ENCODE assay signal across 21 cellular contexts in genomic region chr6:348860-349396, GRCh38. TPM values are rescaled to one million over a fixed set of nuclear protein-coding genes. Genes with fewer than 3 reads are reported as not detected.
"Had no signal": no experiment of that assay in that cellular context is flagged by ENCODE, and none has a peak within 500 bp of the region (broad histone marks: within the 10 kb centered on the region; RNA-seq: fewer than 3 reads in every experiment).

No MANE protein-coding gene starts in this region.

- H3K36me3 ChIP-seq: prostate gland, SJSA1, uterus had no signal

- H3K9me3 ChIP-seq: ascending aorta, prostate gland, SJSA1, tibial nerve, uterus had no signal

- H3K27me3 ChIP-seq: ascending aorta, SJSA1, tibial nerve, uterus had no signal

- DNase-seq: activated CD4-positive, alpha-beta T cell treated with anti-CD3 and anti-CD28 coated beads, Interleukin-2, amount 50 U/mL, for 4 hours; activated naive CD4-positive, alpha-beta T cell treated with anti-CD3 and anti-CD28 coated beads for 36 hours; activated T-cell treated with anti-CD3 and anti-CD28 coated beads, Interleukin-2, amount 50 U/mL, for 1 hour; cerebellar nuclear complex; dermis blood vessel endothelial cell; effector memory CD4-positive, alpha-beta T cell; nephron progenitor cell; stimulated activated CD4-positive, alpha-beta T cell treated with anti-CD3 and anti-CD28 coated beads, Interleukin-12 subunit alpha, Interleukin-12 subunit beta, amount 100 ng/mL, for 4 hours; stimulated activated CD4-positive, alpha-beta T cell treated with anti-CD3 and anti-CD28 coated beads, Interleukin-1b, Interleukin-23, amount 100 ng/mL, for 48 hours; stimulated activated CD8-positive, alpha-beta memory T cell treated with anti-CD3 and anti-CD28 coated beads, Interleukin-4, amount 100 ng/mL, for 48 hours; stimulated activated naive CD4-positive, alpha-beta T cell treated with Interleukin-2 at 50 U/mL for 16 hours; T-helper 2 cell; uterus had no signal

- ATAC-seq: sciatic nerve had no signal

- H3K4me1 ChIP-seq: ascending aorta, prostate gland, tibial nerve, uterus had no signal

- H3K4me3 ChIP-seq: ascending aorta, lung, prostate gland, SJSA1, tibial nerve, uterus had no signal

- H3K27ac ChIP-seq: ascending aorta, prostate gland, SJSA1, tibial nerve, uterus, VCaP had no signal

RNA-seq across cellular contexts. Expression of gene IRF4, which starts 42.6 kb away (rescaled TPM):
- total RNA-seq: dermis blood vessel endothelial cell, mesothelial cell of epicardium had no signal
